In the genomic region with DNA sequence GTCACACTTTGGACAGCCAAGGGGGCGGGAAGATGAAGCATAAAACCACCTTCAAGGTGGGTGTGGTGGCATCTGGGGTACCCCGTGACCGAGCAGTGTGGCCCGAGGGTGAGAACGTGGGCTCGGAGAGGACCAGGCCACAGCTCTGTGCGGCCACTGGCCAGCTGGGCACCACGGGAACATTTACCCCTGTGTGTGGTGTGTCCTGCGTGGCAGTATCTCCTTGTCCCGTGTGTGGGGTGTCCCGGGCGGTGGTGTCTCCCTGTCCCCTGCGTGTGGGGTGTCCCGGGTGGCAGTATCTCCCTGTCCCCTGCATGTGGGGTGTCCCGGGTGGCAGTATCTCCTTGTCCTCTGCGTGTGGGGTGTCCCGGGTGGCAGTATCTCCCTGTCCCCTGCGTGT, we compare ENCODE assay signal across 25 cellular contexts.
DNase-seq lines count a peak whose midpoint lies in the region; ATAC-seq, FAIRE-seq and TF ChIP-seq lines count a peak whose summit lies in the region.
"Had no signal": no experiment of that assay in that cellular context is flagged by ENCODE, and none has a peak within 500 bp of the region (broad histone marks: within the 10 kb centered on the region; RNA-seq: fewer than 3 reads in every experiment).

No MANE protein-coding gene starts in this region.

- peak overlapping the region; percentile 16 for H3K18ac ChIP-seq in neuronal stem cell (ENCODE audit: low read length)

- no peak overlapping the region for H3K4ac ChIP-seq in neuronal stem cell (ENCODE audit: low read length)

- H2BK120ac ChIP-seq in neuronal stem cell (ENCODE audit: low read depth, low read length), result no peak overlapping the region

- no peaks in the 10 kb centered on the region for H3K36me3 Mint-ChIP-seq in endodermal cell (ENCODE audit: low read depth)
- no peaks in the 10 kb centered on the region for H3K36me3 Mint-ChIP-seq in activated T-cell treated with anti-CD3 and anti-CD28 coated beads, Interleukin-2, amount 50 U/mL, for 24 hours (ENCODE audit: low read depth)
- H3K36me3 Mint-ChIP-seq: CD14-positive monocyte; CD4-positive, alpha-beta memory T cell had no signal

- H3K4me2 ChIP-seq in neuronal stem cell (ENCODE audit: insufficient read depth, low read length, poor library complexity, severe bottlenecking), result no peak overlapping the region
- H3K4me2 ChIP-seq: A549 had no signal

- no peak for FAIRE-seq in GM12891 (lab: Jason Lieb, UNC)
- no peak for FAIRE-seq in H54 (lab: Jason Lieb, UNC)
- FAIRE-seq: A549, GM12892, GM19239 had no signal

- no peak overlapping the region for H3K14ac ChIP-seq in neuronal stem cell (ENCODE audit: low read length)

- no peak overlapping the region for H3K27ac Mint-ChIP-seq in endodermal cell
- no peak overlapping the region for H3K27ac Mint-ChIP-seq in activated T-cell treated with anti-CD3 and anti-CD28 coated beads, Interleukin-2, amount 50 U/mL, for 24 hours
- H3K27ac Mint-ChIP-seq: CD4-positive, alpha-beta memory T cell; HFFc6 had no signal

- H2BK12ac ChIP-seq in neuronal stem cell (ENCODE audit: low read length), result peak overlapping the region; percentile 35

- 90 to 95% (median 93%) methylated on average over 17 to 18 of the region's 18 CpGs for WGBS in heart left ventricle, 4 donors
- 80 to 100% methylated on average over 4 to 18 of the region's 18 CpGs for WGBS in endodermal cell (ENCODE audit: insufficient coverage in 1 of 2, insufficient read length in 1 of 2), 2 experiments
- WGBS in neuronal stem cell (ENCODE audit: extremely low coverage in 2 of 2, insufficient read length in 2 of 2, insufficient replicate concordance in 1 of 2), 2 donors, result no CpG with 5 or more reads among the region's 18 CpGs

- TF ChIP-seq CTCF in left ventricle myocardium inferior (IDR thresholded peaks at IDR 0.05; ENCODE audit: borderline replicate concordance), result no peak
- TF ChIP-seq CTCF in heart left ventricle (IDR thresholded peaks at IDR 0.05), result no peak
- no peak for TF ChIP-seq CTCF in endodermal cell (conservative IDR thresholded peaks at IDR 0.05)

- H3K4me1 Mint-ChIP-seq in endodermal cell, result peaks cover 6% of the 10 kb centered on the region
- no peaks in the 10 kb centered on the region for H3K4me1 Mint-ChIP-seq in activated T-cell treated with anti-CD3 and anti-CD28 coated beads, Interleukin-2, amount 50 U/mL, for 24 hours (ENCODE audit: low read depth)
- H3K4me1 Mint-ChIP-seq: CD14-positive monocyte; CD4-positive, alpha-beta memory T cell had no signal

- H3K9me3 ChIP-seq in left ventricle myocardium inferior (replicated peaks) (peaks cover 8% of the 10 kb centered on the region), heart left ventricle (no peaks in the 10 kb centered on the region), endodermal cell (ENCODE audit: control insufficient read depth, low read length) (peaks cover 84% of the 10 kb centered on the region), neuronal stem cell (replicated peaks in 1 of 2; ENCODE audit: control insufficient read depth in 2 of 2, insufficient read depth in 1 of 2, low read depth in 1 of 2, low read length in 2 of 2) (peaks cover 0 to 7% of the 10 kb centered on the region in 2 donors)
- H3K9me3 ChIP-seq: A549, BE2C, HAP-1 had no signal

- no peak overlapping the region for H2AFZ ChIP-seq in neuronal stem cell (ENCODE audit: low read length)
- H2AFZ ChIP-seq: GM23248 had no signal

- H2BK15ac ChIP-seq in neuronal stem cell (ENCODE audit: low read length), result peak overlapping the region; percentile 35

- H3K4me3 Mint-ChIP-seq in endodermal cell, result no peak overlapping the region
- H3K4me3 Mint-ChIP-seq in activated T-cell treated with anti-CD3 and anti-CD28 coated beads, Interleukin-2, amount 50 U/mL, for 24 hours, result no peak overlapping the region
- H3K4me3 Mint-ChIP-seq: CD14-positive monocyte; CD4-positive, alpha-beta memory T cell; HFFc6 had no signal

- H3K27ac ChIP-seq in left ventricle myocardium inferior (replicated peaks) (peak overlapping the region; percentile 74), heart left ventricle (peak overlapping the region in 1 of 12 donors; percentile 55), endodermal cell (ENCODE audit: low read depth, low read length) (no peak overlapping the region), neuronal stem cell (replicated peaks; ENCODE audit: low read length) (no peak overlapping the region)
- H3K27ac ChIP-seq: A549; BLaER1 treated with 17β-estradiol and CSF1 and Interleukin-3, amounts not matched to agents 10 nM and 100 nM; GM23248 had no signal

- no peak for ATAC-seq in heart left ventricle
- ATAC-seq: A549 had no signal

- H2AK5ac ChIP-seq in neuronal stem cell (ENCODE audit: low read depth, low read length), result no peak overlapping the region

- H3K9me3 Mint-ChIP-seq in endodermal cell, result no peaks in the 10 kb centered on the region
- H3K9me3 Mint-ChIP-seq in activated T-cell treated with anti-CD3 and anti-CD28 coated beads, Interleukin-2, amount 50 U/mL, for 24 hours, result peaks cover 4% of the 10 kb centered on the region

- H3K9ac ChIP-seq in endodermal cell (ENCODE audit: extremely low read depth, low read length, poor library complexity, severe bottlenecking), result no peak overlapping the region
- H3K9ac ChIP-seq in neuronal stem cell (ENCODE audit: low read depth, low read length, poor library complexity), result peak overlapping the region; percentile 45
- H3K9ac ChIP-seq: BLaER1 treated with 17β-estradiol and CSF1 and Interleukin-3, amounts not matched to agents 10 nM and 100 nM; GM23248 had no signal

- DNase-seq in left ventricle myocardium inferior, result no peak
- DNase-seq in heart left ventricle, result no peak
- peak; percentile 24 for DNase-seq in endodermal cell
- no peak for DNase-seq in neuronal stem cell (ENCODE audit: low spot score)
- no peak for DNase-seq in GM12891 (ENCODE audit: insufficient read length, low spot score)
- no peak for DNase-seq in H54 (ENCODE audit: insufficient read length, low spot score)
- no peak for DNase-seq in activated T-cell treated with anti-CD3 and anti-CD28 coated beads, Interleukin-2, amount 50 U/mL, for 24 hours
- DNase-seq: 8988T; ACHN; AML-193; BE2C; Calu3; CD4-positive, alpha-beta memory T cell; COR-L47; DMS53; DMS79 treated with DMSO at 0.1 percent for 48 hours; GF-D8; GM23248; HFFc6 had no signal

- H3K4me3 ChIP-seq in left ventricle myocardium inferior, result no peak overlapping the region
- H3K4me3 ChIP-seq in heart left ventricle, result no peak overlapping the region
- H3K4me3 ChIP-seq in endodermal cell (ENCODE audit: low read length), result no peak overlapping the region
- no peak overlapping the region for H3K4me3 ChIP-seq in neuronal stem cell (ENCODE audit: low read length in 2 of 2)
- H3K4me3 ChIP-seq: A549; BLaER1 treated with 17β-estradiol and CSF1 and Interleukin-3, amounts not matched to agents 10 nM and 100 nM; GM23248; HAP-1 had no signal

- H3K27me3 Mint-ChIP-seq in endodermal cell (ENCODE audit: insufficient read depth), result peaks cover 3% of the 10 kb centered on the region
- H3K27me3 Mint-ChIP-seq in activated T-cell treated with anti-CD3 and anti-CD28 coated beads, Interleukin-2, amount 50 U/mL, for 24 hours, result peaks cover 4% of the 10 kb centered on the region

- no peak overlapping the region for H4K8ac ChIP-seq in neuronal stem cell (ENCODE audit: low read depth, low read length)

- TF ChIP-seq POLR2A in heart left ventricle (IDR thresholded peaks at IDR 0.05) (no peak), GM12891 (IDR thresholded peaks at IDR 0.05; ENCODE audit: low read depth, low read length) (no peak), H54 (IDR thresholded peaks at IDR 0.05; ENCODE audit: low read depth, low read length) (no peak)

- intact Hi-C loops in left ventricle myocardium inferior (cut with micrococcal nuclease) (no loop called here), heart left ventricle (cut with DNase I) (no loop called here)

- no peak overlapping the region for H4K91ac ChIP-seq in neuronal stem cell (ENCODE audit: low read depth, low read length, poor library complexity)

- peaks cover 16% of the 10 kb centered on the region for H3K27me3 ChIP-seq in left ventricle myocardium inferior (ENCODE audit: low read depth)
- H3K27me3 ChIP-seq in heart left ventricle, result no peaks in the 10 kb centered on the region
- H3K27me3 ChIP-seq in endodermal cell (ENCODE audit: control insufficient read depth, insufficient read depth, low read length, poor library complexity, severe bottlenecking), result no peaks in the 10 kb centered on the region
- no peaks in the 10 kb centered on the region for H3K27me3 ChIP-seq in neuronal stem cell (ENCODE audit: control insufficient read depth in 3 of 3, insufficient read depth in 3 of 3, low read depth in 1 of 3, low read length in 3 of 3)
- H3K27me3 ChIP-seq: BE2C had no signal

- H2BK5ac ChIP-seq in neuronal stem cell (ENCODE audit: low read length), result no peak overlapping the region

- H3K4me1 ChIP-seq in left ventricle myocardium inferior (peaks cover 13% of the 10 kb centered on the region), heart left ventricle (peaks cover 0 to 13% (median 0%) of the 10 kb centered on the region in 12 donors), endodermal cell (ENCODE audit: control insufficient read depth, insufficient read depth, low read length) (no peaks in the 10 kb centered on the region), neuronal stem cell (ENCODE audit: control insufficient read depth in 2 of 2, insufficient read depth in 1 of 2, low read depth in 1 of 2, low read length in 2 of 2) (peaks cover 0 to 7% of the 10 kb centered on the region in 2 donors)
- H3K4me1 ChIP-seq: A549, BE2C, HAP-1 had no signal

- H3K79me1 ChIP-seq in neuronal stem cell (ENCODE audit: low read depth, low read length), result no peaks in the 10 kb centered on the region

- no peak overlapping the region for H3K23ac ChIP-seq in neuronal stem cell (ENCODE audit: low read depth, low read length, poor library complexity)

- H3K36me3 ChIP-seq in left ventricle myocardium inferior (no peaks in the 10 kb centered on the region), heart left ventricle (no peaks in the 10 kb centered on the region), endodermal cell (ENCODE audit: control insufficient read depth, insufficient read depth, low read length) (no peaks in the 10 kb centered on the region), neuronal stem cell (replicated peaks in 1 of 2; ENCODE audit: control insufficient read depth in 2 of 2, insufficient read depth in 2 of 2, low read length in 2 of 2) (no peaks in the 10 kb centered on the region)
- H3K36me3 ChIP-seq: BE2C; BLaER1 treated with 17β-estradiol and CSF1 and Interleukin-3, amounts not matched to agents 10 nM and 100 nM; HAP-1 had no signal

TF ChIP-seq in GM12891, 5 proteins besides CTCF, POLR2A, EP300 and RAD21:
- no peak for TF ChIP-seq POLR2AphosphoS5 (IDR thresholded peaks at IDR 0.05; ENCODE audit: low read depth, low read length)
- TF ChIP-seq PAX5 (IDR thresholded peaks at IDR 0.05; ENCODE audit: insufficient read depth, low read length, severe bottlenecking), result no peak
- no peak for TF ChIP-seq POU2F2 (IDR thresholded peaks at IDR 0.05; ENCODE audit: low read depth, low read length)
- no peak for TF ChIP-seq TAF1 (IDR thresholded peaks at IDR 0.05; ENCODE audit: low read depth, low read length)
- TF ChIP-seq SPI1 (IDR thresholded peaks at IDR 0.05; ENCODE audit: low read depth, low read length), result no peak
